9 cellular contexts compared by ENCODE assay signal in genomic region chrX:80026116-80026515, GRCh38. TPM values are rescaled to one million over a fixed set of nuclear protein-coding genes. Genes with fewer than 3 reads are reported as not detected.
"Had no signal": no experiment of that assay in that cellular context is flagged by ENCODE, and none has a peak within 500 bp of the region (broad histone marks: within the 10 kb centered on the region; RNA-seq: fewer than 3 reads in every experiment).

No MANE protein-coding gene starts in this region.

- FAIRE-seq: G401.6, GM12878, GM12891, GM12892, GM18507, GM19239 had no signal

- H3K4me3 ChIP-seq: GM12878 had no signal

- DNase-seq: GDM1, GF-D8 had no signal

- ATAC-seq: GM12878 had no signal

RNA-seq across cellular contexts. Expression of gene TBX22, which starts 11.6 kb away (rescaled TPM):
- total RNA-seq: G401, GM12878 had no signal
